18 cellular contexts compared by ENCODE assay signal in the genomic region with DNA sequence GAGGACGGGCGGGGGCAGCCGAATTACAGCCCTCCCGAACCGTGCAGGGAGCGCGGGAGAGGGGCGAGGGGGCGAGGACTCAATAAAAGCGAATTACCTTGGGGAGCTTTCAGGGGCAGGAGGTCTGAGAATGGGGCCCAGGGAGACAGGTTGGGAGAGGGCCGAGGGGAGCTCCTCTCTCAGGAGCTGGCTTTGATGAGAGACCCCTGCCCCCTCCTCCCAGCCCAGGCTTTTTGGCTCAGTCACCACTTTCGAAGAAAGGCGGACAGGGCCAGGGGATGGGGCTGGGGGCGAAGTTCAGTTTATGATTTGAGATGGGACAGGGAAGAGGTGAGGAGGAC. TPM values are rescaled to one million over a fixed set of nuclear protein-coding genes. Genes with fewer than 3 reads are reported as not detected.
DNase-seq lines count a peak whose midpoint lies in the region; ATAC-seq and TF ChIP-seq lines count a peak whose summit lies in the region.
"Had no signal": no experiment of that assay in that cellular context is flagged by ENCODE, and none has a peak within 500 bp of the region (broad histone marks: within the 10 kb centered on the region; RNA-seq: fewer than 3 reads in every experiment).

No MANE protein-coding gene starts in this region.

- H3K9ac ChIP-seq in SK-N-MC (ENCODE audit: insufficient read length): peak overlapping the region; percentile 98

- peaks cover 30% of the 10 kb centered on the region for H3K4me1 ChIP-seq in CD8-positive, alpha-beta memory T cell (ENCODE audit: insufficient read depth, low read length)

- H3K27ac Mint-ChIP-seq in CD8-positive, alpha-beta memory T cell: no peak overlapping the region
- H3K27ac Mint-ChIP-seq: activated naive CD8-positive, alpha-beta T cell treated with anti-CD3 and anti-CD28 coated beads for 36 hours had no signal

- H3K4me3 Mint-ChIP-seq in CD8-positive, alpha-beta memory T cell: peak overlapping the region in 1 of 7 donors; percentile 15

- H3K27me3 Mint-ChIP-seq in CD8-positive, alpha-beta memory T cell: peaks cover 91 to 95% of the 10 kb centered on the region in 2 donors

- CTCF ChIA-PET in CD8-positive, alpha-beta memory T cell (lab: Charles Lee): interaction anchor here (0.8 to 15.2 kb wide), 6 partner anchors 8 to 204 kb away, joined by 3 to 216 read pairs (median 4); partner anchors contain the start of gene HOXC8

- POLR2A ChIA-PET in CD8-positive, alpha-beta memory T cell (lab: Charles Lee): interaction anchor here (1.2 kb wide), 1 partner anchor 191 kb away, joined by 5 read pairs; no protein-coding TSS in a partner anchor

- H3K4me3 ChIP-seq in CD8-positive, alpha-beta memory T cell (ENCODE audit: low read length): no peak overlapping the region
- H3K4me3 ChIP-seq in SK-N-MC (peak overlapping the region; percentile 99), foreskin fibroblast (ENCODE audit: low read depth in 1 of 2, low read length in 2 of 2) (peak overlapping the region; percentile 56 to 81), skin epidermis (peak overlapping the region; percentile 40 to 68 (median 46))

- peaks cover 20 to 49% (median 22%) of the 10 kb centered on the region in 3 donors for H3K4me1 Mint-ChIP-seq in CD8-positive, alpha-beta memory T cell

- peaks cover 0 to 2% (median 0%) of the 10 kb centered on the region in 5 donors for H3K9me3 Mint-ChIP-seq in CD8-positive, alpha-beta memory T cell
- H3K9me3 Mint-ChIP-seq: activated naive CD8-positive, alpha-beta T cell treated with anti-CD3 and anti-CD28 coated beads for 36 hours had no signal

- H3K27me3 ChIP-seq in CD8-positive, alpha-beta memory T cell (ENCODE audit: insufficient read depth, low read length, poor library complexity, severe bottlenecking): peaks cover 91% of the 10 kb centered on the region

- H3K9me3 ChIP-seq in CD8-positive, alpha-beta memory T cell (ENCODE audit: low read length): no peaks in the 10 kb centered on the region
- no peaks in the 10 kb centered on the region for H3K9me3 ChIP-seq in SK-N-MC (ENCODE audit: low read depth, low read length)

- DNase-seq in CD8-positive, alpha-beta memory T cell: no peak
- no peak for DNase-seq in SK-N-MC (ENCODE audit: low read depth, low spot score)
- no peak for DNase-seq in foreskin fibroblast
- no peak for DNase-seq in GM10266 (ENCODE audit: extremely low spot score)
- no peak for DNase-seq in NCI-H82 treated with DMSO at 0.1 percent for 48 hours (lab: John Stamatoyannopoulos, UW; ENCODE audit: unreplicated experiment)
- DNase-seq in NCI-H524 treated with DMSO at 0.1 percent for 48 hours (lab: John Stamatoyannopoulos, UW): no peak
- DNase-seq: activated naive CD8-positive, alpha-beta T cell treated with anti-CD3 and anti-CD28 coated beads for 36 hours; dermis blood vessel endothelial cell; left ventricle myocardium superior; MV-4-11; NCI-H2171; PC-3; stimulated activated CD4-positive, alpha-beta T cell treated with anti-CD3 and anti-CD28 coated beads, Interleukin-2, amount 100 ng/mL, for 24 hours; T1000 had no signal

- no peak for ATAC-seq in HG02798 (IDR thresholded peaks at IDR 0.05; ENCODE audit: poor library complexity, unreplicated experiment)
- ATAC-seq: left ventricle myocardium superior, PC-3 had no signal

- no peaks in the 10 kb centered on the region for H3K36me3 Mint-ChIP-seq in CD8-positive, alpha-beta memory T cell

- H3K27ac ChIP-seq in CD8-positive, alpha-beta memory T cell (ENCODE audit: low read depth, low read length): peak overlapping the region; percentile 65
- H3K27ac ChIP-seq in SK-N-MC (no peak overlapping the region), skin epidermis (peak overlapping the region in 16 of 21 experiments; percentile 73 to 99 (median 91))

- TF ChIP-seq CTCF in foreskin fibroblast (IDR thresholded peaks at IDR 0.05; ENCODE audit: low read depth, low read length): no peak
- no peak for TF ChIP-seq CTCF in GM10266 (IDR thresholded peaks at IDR 0.05; ENCODE audit: control insufficient read depth, insufficient read depth, low read depth, missing control alignments)

- H3K36me3 ChIP-seq in CD8-positive, alpha-beta memory T cell (ENCODE audit: insufficient read depth, low read length): no peaks in the 10 kb centered on the region
- H3K36me3 ChIP-seq in SK-N-MC (ENCODE audit: insufficient read depth, low read length): no peaks in the 10 kb centered on the region

RNA-seq across cellular contexts. Expression of gene HOXC9, which starts 0.8 kb away (rescaled TPM):
- total RNA-seq in CD8-positive, alpha-beta memory T cell: not detected
- polyA plus RNA-seq in CD8-positive, alpha-beta memory T cell: not detected
- total RNA-seq: activated CD8-positive, alpha-beta memory T cell treated with anti-CD3 and anti-CD28 coated beads for 36 hours; activated naive CD8-positive, alpha-beta T cell treated with anti-CD3 and anti-CD28 coated beads for 36 hours; left ventricle myocardium superior had no signal

RNA-seq across cellular contexts. Expression of gene HOXC8, which starts 8.0 kb away (rescaled TPM):
- total RNA-seq in CD8-positive, alpha-beta memory T cell: not detected
- polyA plus RNA-seq in CD8-positive, alpha-beta memory T cell: not detected
- total RNA-seq: activated CD8-positive, alpha-beta memory T cell treated with anti-CD3 and anti-CD28 coated beads for 36 hours; activated naive CD8-positive, alpha-beta T cell treated with anti-CD3 and anti-CD28 coated beads for 36 hours; dermis blood vessel endothelial cell; left ventricle myocardium superior had no signal

RNA-seq across cellular contexts. Expression of gene HOXC10, which starts 15.8 kb away (rescaled TPM):
- total RNA-seq in CD8-positive, alpha-beta memory T cell: not detected
- not detected for polyA plus RNA-seq in CD8-positive, alpha-beta memory T cell
- total RNA-seq: activated CD8-positive, alpha-beta memory T cell treated with anti-CD3 and anti-CD28 coated beads for 36 hours; activated naive CD8-positive, alpha-beta T cell treated with anti-CD3 and anti-CD28 coated beads for 36 hours; left ventricle myocardium superior; omental fat pad had no signal

RNA-seq across cellular contexts. Expression of gene HOTAIR, which starts 26.0 kb away (rescaled TPM):
- total RNA-seq in CD8-positive, alpha-beta memory T cell: not detected
- not detected for polyA plus RNA-seq in CD8-positive, alpha-beta memory T cell
- total RNA-seq: activated CD8-positive, alpha-beta memory T cell treated with anti-CD3 and anti-CD28 coated beads for 36 hours; activated naive CD8-positive, alpha-beta T cell treated with anti-CD3 and anti-CD28 coated beads for 36 hours; dermis blood vessel endothelial cell; left ventricle myocardium superior had no signal

RNA-seq across cellular contexts. Expression of gene HOXC6, which starts 27.5 kb away (rescaled TPM):
- total RNA-seq in CD8-positive, alpha-beta memory T cell: not detected
- polyA plus RNA-seq in CD8-positive, alpha-beta memory T cell: not detected
- total RNA-seq: activated CD8-positive, alpha-beta memory T cell treated with anti-CD3 and anti-CD28 coated beads for 36 hours; activated naive CD8-positive, alpha-beta T cell treated with anti-CD3 and anti-CD28 coated beads for 36 hours had no signal
